ENCODE assay signal across 1 cellular context in genomic region chr9:15372385-15373200, GRCh38.
TF ChIP-seq lines count a peak whose summit lies in the region.

No MANE protein-coding gene starts in this region.

TF ChIP-seq in GM12878, 131 proteins besides CTCF, POLR2A, EP300 and RAD21:
- TF ChIP-seq ATF7 (IDR thresholded peaks at IDR 0.05; ENCODE audit: low read depth) = no peak
- no peak for TF ChIP-seq RCOR1 (conservative IDR thresholded peaks at IDR 0.05; ENCODE audit: low read depth, low read length)
- TF ChIP-seq PBX3 (IDR thresholded peaks at IDR 0.05; ENCODE audit: insufficient replicate concordance, low read depth, low read length) = no peak
- TF ChIP-seq USF2 (IDR thresholded peaks at IDR 0.05; ENCODE audit: borderline replicate concordance, low read depth, low read length) = no peak
- no peak for TF ChIP-seq REST (IDR thresholded peaks at IDR 0.05; ENCODE audit: low read depth, low read length)
- TF ChIP-seq E4F1 (IDR thresholded peaks at IDR 0.05; ENCODE audit: borderline replicate concordance, partially characterized antibody) = no peak
- no peak for TF ChIP-seq HDGF (IDR thresholded peaks at IDR 0.05)
- TF ChIP-seq SREBF1 (IDR thresholded peaks at IDR 0.05; ENCODE audit: low read length) = no peak
- TF ChIP-seq NFXL1 (IDR thresholded peaks at IDR 0.05; ENCODE audit: borderline replicate concordance) = no peak
- no peak for TF ChIP-seq IRF5 (IDR thresholded peaks at IDR 0.05; ENCODE audit: borderline replicate concordance)
- TF ChIP-seq E2F4 (IDR thresholded peaks at IDR 0.05; ENCODE audit: low read depth, low read length) = no peak
- no peak for TF ChIP-seq ZNF384 (IDR thresholded peaks at IDR 0.05; ENCODE audit: borderline replicate concordance, low read depth, low read length)
- TF ChIP-seq POLR2AphosphoS2 (IDR thresholded peaks at IDR 0.05; ENCODE audit: low read depth, low read length) = no peak
- TF ChIP-seq ASH2L (IDR thresholded peaks at IDR 0.05; ENCODE audit: borderline replicate concordance, low read depth) = no peak
- TF ChIP-seq LARP7 (IDR thresholded peaks at IDR 0.05) = no peak
